ENCODE assay signal across 8 cellular contexts in the genomic region with DNA sequence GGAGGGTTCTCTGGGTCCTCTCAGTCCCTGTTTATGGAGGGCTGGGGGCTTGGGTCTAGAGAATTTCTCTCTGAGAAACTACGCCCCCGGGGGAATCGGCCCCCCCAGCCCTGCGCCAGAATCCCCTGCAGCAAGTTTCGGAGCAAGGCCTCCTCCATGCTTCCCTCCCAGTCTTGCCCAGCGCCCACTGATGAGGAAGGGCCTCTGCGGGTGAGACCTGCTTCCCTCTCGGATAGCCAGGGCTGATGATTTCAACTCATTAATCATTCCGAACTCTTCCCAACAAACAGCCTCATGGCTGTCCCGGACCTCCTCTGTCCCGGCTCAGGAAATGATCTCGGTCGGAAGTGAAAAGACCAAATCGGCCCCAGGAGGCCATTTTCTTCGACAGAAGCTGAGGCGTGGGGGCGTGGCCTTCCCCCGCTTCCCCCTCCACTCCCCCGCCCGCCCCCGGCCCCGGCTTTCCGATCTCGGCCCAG. TPM values are rescaled to one million over a fixed set of nuclear protein-coding genes. Genes with fewer than 3 reads are reported as not detected.
DNase-seq lines count a peak whose midpoint lies in the region; ATAC-seq, FAIRE-seq and TF ChIP-seq lines count a peak whose summit lies in the region.

No MANE protein-coding gene starts in this region.

- no peaks in the 10 kb centered on the region for H3K9me2 ChIP-seq in PC-9 (ENCODE audit: insufficient read depth)

- no peaks in the 10 kb centered on the region for H3K9me3 ChIP-seq in PC-9 (ENCODE audit: insufficient read depth, low read depth)
- no peaks in the 10 kb centered on the region for H3K9me3 ChIP-seq in stomach

- CTCF ChIA-PET in PC-9 (lab: Charles Lee): interaction anchor here (0.6 to 5.7 kb wide), 3 partner anchors 50 to 374 kb away, joined by 4 to 66 read pairs (median 6); no protein-coding TSS in a partner anchor

- ATAC-seq in HG03103 (IDR thresholded peaks at IDR 0.05; ENCODE audit: low read depth, unreplicated experiment): peak; percentile 3
- ATAC-seq in HG03175 (IDR thresholded peaks at IDR 0.05; ENCODE audit: unreplicated experiment): no peak

- H3K27ac ChIP-seq in PC-9 (peak overlapping the region; percentile 92), stomach (peak overlapping the region; percentile 96 to 99 (median 98))

- FAIRE-seq in bronchial epithelial cell (lab: Jason Lieb, UNC): no peak

- TF ChIP-seq EP300 in stomach (IDR thresholded peaks at IDR 0.05): no peak

- H3K36me3 ChIP-seq in PC-9 (ENCODE audit: low read depth) (peaks cover 12% of the 10 kb centered on the region; the same call in 1 of the 2 replicates), bronchial epithelial cell (ENCODE audit: control insufficient read depth, insufficient read depth, low read length) (no peaks in the 10 kb centered on the region), stomach (no peaks in the 10 kb centered on the region)

- peaks cover 41% of the 10 kb centered on the region for H3F3A ChIP-seq in PC-9 (ENCODE audit: insufficient read depth, low read depth)

- H3K79me2 ChIP-seq in PC-9 (ENCODE audit: low read depth): peaks cover 44% of the 10 kb centered on the region

- TF ChIP-seq CTCF in PC-9 (conservative IDR thresholded peaks at IDR 0.05) (no peak), bronchial epithelial cell (IDR thresholded peaks at IDR 0.05; ENCODE audit: insufficient read depth, low read length, severe bottlenecking) (no peak), stomach (IDR thresholded peaks at IDR 0.05) (no peak)

- no peaks in the 10 kb centered on the region for H4K20me1 ChIP-seq in PC-9 (ENCODE audit: insufficient read depth)

- intact Hi-C loops in PC-9 (cut with micrococcal nuclease; ENCODE audit: unreplicated experiment) (loop anchor here (5.0 kb wide), 2 partner anchors 225 to 280 kb away; no protein-coding TSS in a partner anchor), stomach (cut with DNase I; ENCODE audit: low total_unique reads) (no loop called here)

- H3K27me3 ChIP-seq in PC-9 (ENCODE audit: insufficient read depth, low read depth): no peaks in the 10 kb centered on the region
- H3K27me3 ChIP-seq in bronchial epithelial cell (ENCODE audit: control insufficient read depth, insufficient read depth, low read length): no peaks in the 10 kb centered on the region
- no peaks in the 10 kb centered on the region for H3K27me3 ChIP-seq in stomach

- DNase-seq in NCI-H2029 (lab: John Stamatoyannopoulos, UW) (peak; percentile 74), NCI-H2029 treated with DMSO at 0.1 percent for 48 hours (lab: John Stamatoyannopoulos, UW) (no peak), PC-9 (no peak), bronchial epithelial cell (ENCODE audit: low read depth) (no peak), kidney tubule cell (ENCODE audit: low spot score) (peak; percentile 74), stomach (peak; percentile 66)

- H3K4me2 ChIP-seq in PC-9: peak overlapping the region; percentile 70

- H2AFZ ChIP-seq in PC-9: peak overlapping the region; percentile 67

- POLR2A ChIA-PET in PC-9 (lab: Charles Lee; ENCODE audit: unreplicated experiment): interaction anchor here (0.6 to 2.4 kb wide), 2 partner anchors 14 to 24 kb away, joined by 3 to 39 read pairs; partner anchors contain the start of gene HEXIM2

- WGBS in stomach, 5 donors: 1 to 2% (median 2%) methylated on average over 20 to 24 of the region's 24 CpGs

- H3K4me3 ChIP-seq in PC-9 (peak overlapping the region; percentile 73), bronchial epithelial cell (ENCODE audit: low read depth, low read length) (peak overlapping the region; percentile 62), stomach (peak overlapping the region; percentile 64 to 92 (median 83))

- H3K4me1 ChIP-seq in PC-9 (replicated peaks; ENCODE audit: insufficient read depth): peaks cover 21% of the 10 kb centered on the region
- peaks cover 47 to 64% (median 55%) of the 10 kb centered on the region in 4 donors for H3K4me1 ChIP-seq in stomach

- no peak for TF ChIP-seq POLR2A in stomach (IDR thresholded peaks at IDR 0.05)

- BruUV-seq in PC-9 (replicated peaks; lab: Mats Ljungman, UMichigan): TSS peak; percentile 66

RNA-seq across cellular contexts. Expression of gene HEXIM1, which starts 1.1 kb away (rescaled TPM):
- total RNA-seq in PC-9 (2021): 49.3 and 64.9 TPM in 2 replicates
- 7.1 and 12.5 TPM in 2 replicates for total RNA-seq in bronchial epithelial cell
- 10 to 100 TPM in 3 of 5 donors, 1 to 10 TPM in 2; 6.4 to 23.8 (median 13.0) TPM for total RNA-seq in stomach
- polyA plus RNA-seq in stomach: 10 to 100 TPM; 15.4 to 20.5 (median 16.1) TPM

RNA-seq across cellular contexts. Expression of gene ACBD4, which starts 11.7 kb away (rescaled TPM):
- 14.6 and 19.5 TPM in 2 replicates for total RNA-seq in PC-9 (2021)
- 6.1 and 8.7 TPM in 2 replicates for total RNA-seq in bronchial epithelial cell
- total RNA-seq in stomach: 10 to 100 TPM in 3 of 5 donors, 1 to 10 TPM in 2; 4.6 to 24.6 (median 15.2) TPM
- polyA plus RNA-seq in stomach: 10 to 100 TPM; 16.1 to 23.1 (median 18.1) TPM

RNA-seq across cellular contexts. Expression of gene HEXIM2, which starts 14.5 kb away (rescaled TPM):
- total RNA-seq in PC-9 (2021) (22.4 and 32.2 TPM in 2 replicates), bronchial epithelial cell (4.1 and 4.7 TPM in 2 replicates), stomach (10 to 100 TPM in 2 of 5 donors, 1 to 10 TPM in 2, under 1 TPM in 1; 0.92 to 34.4 (median 6.7) TPM)
- 10 to 100 TPM; 10.8 to 12.5 (median 11.1) TPM for polyA plus RNA-seq in stomach

RNA-seq across cellular contexts. Expression of gene PLCD3, which starts 14.8 kb away (rescaled TPM):
- total RNA-seq in PC-9 (2021): 92.4 and 138 TPM in 2 replicates
- total RNA-seq in bronchial epithelial cell: 33.9 and 44.0 TPM in 2 replicates
- 100 to 1,000 TPM in 1 of 5 donors, 10 to 100 TPM in 3, 1 to 10 TPM in 1; 7.6 to 215 (median 31.0) TPM for total RNA-seq in stomach
- polyA plus RNA-seq in stomach: 100 to 1,000 TPM in 1 of 3 donors, 10 to 100 TPM in 2; 17.2 to 106 (median 53.2) TPM

Comparison
In these comparisons a context has a peak if more than half of its experiments do, and no peak if none do; other contexts are left out.
1. DNase-seq: peak in NCI-H2029 (single experiment), kidney tubule cell (single experiment) and stomach (single experiment); none in NCI-H2029 treated with DMSO at 0.1 percent for 48 hours (single experiment), PC-9 (0 of 2) and bronchial epithelial cell (single experiment).
2. Peak in every context shown above with its lines, with median percentiles within 50 percentile points of each other: H3K4me3 ChIP-seq.